Comparison of ENCODE assay signal across 9 cellular contexts in genomic region chr18:42298744-42299685, GRCh38.
A peak's percentile ranks its signal among the peaks of the same experiment; 100 is the strongest.
DNase-seq lines count a peak whose midpoint lies in the region; ATAC-seq, FAIRE-seq and TF ChIP-seq lines count a peak whose summit lies in the region.
"Had no signal": no experiment of that assay in that cellular context is flagged by ENCODE, and none has a peak within 500 bp of the region (broad histone marks: within the 10 kb centered on the region; RNA-seq: fewer than 3 reads in every experiment).

No MANE protein-coding gene starts in this region.

- no peaks in the 10 kb centered on the region for H3K79me2 ChIP-seq in astrocyte (ENCODE audit: insufficient read depth, low read length)

- peak; percentile 99 for TF ChIP-seq CTCF in astrocyte (IDR thresholded peaks at IDR 0.05; ENCODE audit: insufficient read depth, low read depth, low read length)

- H3K27ac ChIP-seq in astrocyte (ENCODE audit: low read depth, low read length) = no peak overlapping the region
- H3K27ac ChIP-seq: BLaER1 had no signal

- H3K4me2 ChIP-seq in astrocyte (ENCODE audit: low read length) = peak overlapping the region; percentile 67
- H3K4me2 ChIP-seq: BLaER1 had no signal

- H3K27me3 ChIP-seq in astrocyte (ENCODE audit: insufficient read depth, low read length) = no peaks in the 10 kb centered on the region
- H3K27me3 ChIP-seq: BLaER1 had no signal

- no peaks in the 10 kb centered on the region for H3K36me3 ChIP-seq in astrocyte (ENCODE audit: insufficient read depth, low read length)
- H3K36me3 ChIP-seq: BLaER1 had no signal

- no peak overlapping the region for H3K27ac Mint-ChIP-seq in T-cell
- H3K27ac Mint-ChIP-seq in astrocyte (ENCODE audit: unreplicated experiment) = no peak overlapping the region

- peak; percentile 98 for ATAC-seq in HG02763 (IDR thresholded peaks at IDR 0.05; ENCODE audit: unreplicated experiment)
- ATAC-seq in T-cell (replicated peaks in 1 of 4) = peak in 2 of 4 experiments; percentile 33 to 42

- H3K4me1 Mint-ChIP-seq in T-cell = no peaks in the 10 kb centered on the region
- H3K4me1 Mint-ChIP-seq in astrocyte (ENCODE audit: low read depth, unreplicated experiment) = no peaks in the 10 kb centered on the region

- H3K4me1 ChIP-seq in astrocyte (ENCODE audit: insufficient read depth, low read length) = peaks cover 2% of the 10 kb centered on the region
- H3K4me1 ChIP-seq: BLaER1 had no signal

- H4K20me1 ChIP-seq in astrocyte (ENCODE audit: insufficient read depth, low read length) = no peaks in the 10 kb centered on the region
- H4K20me1 ChIP-seq: BLaER1 had no signal

- H3K9me3 ChIP-seq in astrocyte (ENCODE audit: insufficient read depth, low read depth, low read length) = no peaks in the 10 kb centered on the region
- H3K9me3 ChIP-seq: BLaER1 had no signal

- DNase-seq in DMS79 treated with DMSO at 0.1 percent for 48 hours (lab: John Stamatoyannopoulos, UW) (peak; percentile 60), DMS79 (lab: John Stamatoyannopoulos, UW) (no peak), NCI-H1417 (lab: John Stamatoyannopoulos, UW) (peak; percentile 69 to 90 (median 74)), T-cell (peak in 26 of 34 experiments; percentile 1 to 35 (median 20)), astrocyte (ENCODE audit: low read depth) (peak; percentile 43), hepatic stellate cell (ENCODE audit: low spot score) (peak; percentile 34), skeletal muscle cell (ENCODE audit: low read depth) (peak; percentile 35)

- peak overlapping the region; percentile 49 for H2AFZ ChIP-seq in astrocyte (ENCODE audit: low read depth, low read length)

- no peaks in the 10 kb centered on the region for H3K9me3 Mint-ChIP-seq in T-cell
- H3K9me3 Mint-ChIP-seq in astrocyte (ENCODE audit: unreplicated experiment) = no peaks in the 10 kb centered on the region

- no peaks in the 10 kb centered on the region for H3K36me3 Mint-ChIP-seq in T-cell
- no peaks in the 10 kb centered on the region for H3K36me3 Mint-ChIP-seq in astrocyte (ENCODE audit: low read depth, unreplicated experiment)

- POLR2A ChIA-PET in T-cell (lab: Charles Lee) = interaction anchor here in 1 of 2 donors (0.7 kb wide), 1 partner anchor 9 kb away, joined by 6 read pairs; no protein-coding TSS in a partner anchor

- H3K4me3 Mint-ChIP-seq in T-cell (no peak overlapping the region), astrocyte (ENCODE audit: unreplicated experiment) (no peak overlapping the region)

- no peak overlapping the region for H3K9ac ChIP-seq in astrocyte (ENCODE audit: low read length)
- H3K9ac ChIP-seq: BLaER1 had no signal

- H3K4me3 ChIP-seq in astrocyte (ENCODE audit: insufficient read depth, low read depth, low read length) (no peak overlapping the region), skeletal muscle cell (ENCODE audit: low read depth, low read length) (no peak overlapping the region)
- H3K4me3 ChIP-seq: BLaER1 had no signal

- H3K27me3 Mint-ChIP-seq in T-cell = peaks cover 0 to 12% of the 10 kb centered on the region in 2 donors
- H3K27me3 Mint-ChIP-seq in astrocyte (ENCODE audit: low read depth, unreplicated experiment) = peaks cover 4% of the 10 kb centered on the region

- FAIRE-seq in astrocyte (lab: Jason Lieb, UNC) = no peak

- CTCF ChIA-PET in T-cell (lab: Charles Lee) = interaction anchor here (0.6 to 1.5 kb wide), 10 partner anchors 9 to 1217 kb away, joined by 3 to 7 read pairs (median 3); no protein-coding TSS in a partner anchor
